ENCODE assay signal across 28 cellular contexts in the genomic region with DNA sequence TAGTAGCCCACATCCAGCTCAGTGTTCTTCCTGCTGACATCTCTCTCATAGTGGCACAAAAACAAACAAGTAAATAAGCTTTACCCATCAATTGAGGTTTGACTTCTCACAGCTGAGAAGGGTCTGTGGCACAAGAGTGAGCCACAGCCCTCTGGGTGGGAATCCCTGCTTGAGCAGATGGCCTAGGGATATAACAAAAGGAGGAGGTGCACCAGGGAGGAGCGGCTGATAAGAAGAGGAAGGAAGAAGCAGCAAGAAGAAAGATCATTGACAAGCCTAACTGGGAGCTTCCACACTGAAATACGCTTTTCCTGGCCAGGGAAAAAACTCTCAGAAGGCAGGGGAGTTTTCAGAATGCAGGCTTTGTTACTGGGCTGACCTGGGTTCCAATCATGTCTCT.
"Had no signal": no experiment of that assay in that cellular context is flagged by ENCODE, and none has a peak within 500 bp of the region (broad histone marks: within the 10 kb centered on the region; RNA-seq: fewer than 3 reads in every experiment).

No MANE protein-coding gene starts in this region.

- H3K27ac ChIP-seq: right atrium auricular region, stomach, suprapubic skin, tibial artery, upper lobe of right lung had no signal

- H3K9me3 ChIP-seq: right atrium auricular region, stomach, suprapubic skin, tibial artery, upper lobe of right lung had no signal

- H3K9me3 Mint-ChIP-seq: activated CD4-positive, alpha-beta memory T cell treated with anti-CD3 and anti-CD28 coated beads for 36 hours; activated naive CD4-positive, alpha-beta T cell treated with anti-CD3 and anti-CD28 coated beads, Interleukin-2, amount 10 ng/mL, durations not matched to agents 7 days and 5 days; mesothelial cell of epicardium; neural crest cell had no signal

- H3K36me3 Mint-ChIP-seq: activated CD4-positive, alpha-beta memory T cell treated with anti-CD3 and anti-CD28 coated beads for 36 hours; activated naive CD4-positive, alpha-beta T cell treated with anti-CD3 and anti-CD28 coated beads, Interleukin-2, amount 10 ng/mL, durations not matched to agents 7 days and 5 days; mesothelial cell of epicardium had no signal

- H3K27ac Mint-ChIP-seq: activated CD4-positive, alpha-beta memory T cell treated with anti-CD3 and anti-CD28 coated beads for 36 hours; activated naive CD4-positive, alpha-beta T cell treated with anti-CD3 and anti-CD28 coated beads, Interleukin-2, amount 10 ng/mL, durations not matched to agents 7 days and 5 days; activated naive CD8-positive, alpha-beta T cell treated with anti-CD3 and anti-CD28 coated beads, Interleukin-2, amount 10 ng/mL, durations not matched to agents 7 days and 5 days; activated T-helper 1 cell treated with anti-CD3 and anti-CD28 coated beads, Interleukin-12 subunit alpha, Interleukin-12 subunit beta, Interleukin-2, Interleukin-4 antibody, amounts not matched to agents 30 ng/mL and 10 ng/mL and 1 ng/mL, durations not matched to agents 14 hours and 24 hours and 36 hours; mesothelial cell of epicardium; stimulated activated naive B cell treated with anti-CD40 and anti-IgM and Interleukin-4, amounts not matched to agents 10 μg/mL and 1 μg/mL and 100 μg/mL, for 72 hours had no signal

- H3K4me1 ChIP-seq: right atrium auricular region, suprapubic skin had no signal

- H3K4me3 ChIP-seq: right atrium auricular region, smooth muscle cell, stomach, suprapubic skin, tibial artery, upper lobe of right lung had no signal

- ATAC-seq: left cardiac atrium; left ventricle myocardium superior; stimulated activated naive B cell treated with anti-CD40 and anti-IgM and Interleukin-4, amounts not matched to agents 10 μg/mL and 1 μg/mL and 100 μg/mL, for 72 hours; upper lobe of right lung had no signal

- H3K27me3 ChIP-seq: right atrium auricular region, stomach, suprapubic skin, tibial artery, upper lobe of right lung had no signal

- DNase-seq: activated CD4-positive, alpha-beta memory T cell treated with anti-CD3 and anti-CD28 coated beads for 36 hours; activated CD4-positive, alpha-beta T cell treated with anti-CD3 and anti-CD28 coated beads for 4 hours; activated CD8-positive, alpha-beta memory T cell treated with anti-CD3 and anti-CD28 coated beads, Interleukin-2, amount 50 U/mL, for 4 hours; activated effector memory CD4-positive, alpha-beta T cell treated with anti-CD3 and anti-CD28 coated beads, Interleukin-2, amount 50 U/mL, for 16 hours; activated naive CD4-positive, alpha-beta T cell treated with anti-CD3 and anti-CD28 coated beads, Interleukin-2, amount 10 ng/mL, durations not matched to agents 7 days and 5 days; activated naive CD8-positive, alpha-beta T cell treated with anti-CD3 and anti-CD28 coated beads, Interleukin-2, amount 10 ng/mL, durations not matched to agents 7 days and 5 days; activated T-cell treated with anti-CD3 and anti-CD28 coated beads, Interleukin-2, amount 50 U/mL, for 1 hour; caudate nucleus; foreskin fibroblast; head of caudate nucleus; hippocampal formation; left cardiac atrium; left ventricle myocardium superior; mammary epithelial cell; naive B cell; occipital lobe; stimulated activated CD4-positive, alpha-beta T cell treated with anti-CD3 and anti-CD28 coated beads, Interleukin-1b, Interleukin-23, amount 100 ng/mL, for 48 hours; stimulated activated naive B cell treated with anti-CD40 and anti-IgM and Interleukin-4, amounts not matched to agents 10 μg/mL and 1 μg/mL and 100 μg/mL, for 72 hours; stomach; T-helper 9 cell; tibial artery; upper lobe of right lung had no signal

- H3K36me3 ChIP-seq: right atrium auricular region, stomach, suprapubic skin, tibial artery, upper lobe of right lung had no signal

- H3K4me3 Mint-ChIP-seq: activated CD4-positive, alpha-beta memory T cell treated with anti-CD3 and anti-CD28 coated beads for 36 hours; activated naive CD4-positive, alpha-beta T cell treated with anti-CD3 and anti-CD28 coated beads, Interleukin-2, amount 10 ng/mL, durations not matched to agents 7 days and 5 days; activated naive CD8-positive, alpha-beta T cell treated with anti-CD3 and anti-CD28 coated beads, Interleukin-2, amount 10 ng/mL, durations not matched to agents 7 days and 5 days; activated T-helper 1 cell treated with anti-CD3 and anti-CD28 coated beads, Interleukin-12 subunit alpha, Interleukin-12 subunit beta, Interleukin-2, Interleukin-4 antibody, amounts not matched to agents 30 ng/mL and 10 ng/mL and 1 ng/mL, durations not matched to agents 14 hours and 24 hours and 36 hours; mesothelial cell of epicardium; neural crest cell; stimulated activated naive B cell treated with anti-CD40 and anti-IgM and Interleukin-4, amounts not matched to agents 10 μg/mL and 1 μg/mL and 100 μg/mL, for 72 hours had no signal
